9 cellular contexts compared by ENCODE assay signal in genomic region chr7:80060218-80060806, GRCh38.
DNase-seq lines count a peak whose midpoint lies in the region; ATAC-seq and TF ChIP-seq lines count a peak whose summit lies in the region.
"Had no signal": no experiment of that assay in that cellular context is flagged by ENCODE, and none has a peak within 500 bp of the region (broad histone marks: within the 10 kb centered on the region; RNA-seq: fewer than 3 reads in every experiment).

No MANE protein-coding gene starts in this region.

- no peak overlapping the region for H3K27ac Mint-ChIP-seq in neural crest cell (ENCODE audit: unreplicated experiment)
- H3K27ac Mint-ChIP-seq: naive B cell had no signal

- ATAC-seq in HG03103 (IDR thresholded peaks at IDR 0.05; ENCODE audit: low read depth, unreplicated experiment) (peak; percentile 51), GM19023 (IDR thresholded peaks at IDR 0.05; ENCODE audit: unreplicated experiment) (no peak), GM19328 (IDR thresholded peaks at IDR 0.05; ENCODE audit: unreplicated experiment) (no peak)

- H3K4me3 Mint-ChIP-seq in neural crest cell: no peak overlapping the region
- H3K4me3 Mint-ChIP-seq: naive B cell had no signal

- H3K4me1 Mint-ChIP-seq in neural crest cell: no peaks in the 10 kb centered on the region
- H3K4me1 Mint-ChIP-seq: naive B cell had no signal

- H3K36me3 Mint-ChIP-seq in neural crest cell (ENCODE audit: low read depth): no peaks in the 10 kb centered on the region
- H3K36me3 Mint-ChIP-seq: naive B cell had no signal

- peak; percentile 80 for TF ChIP-seq CTCF in neural crest cell (conservative IDR thresholded peaks at IDR 0.05)

- DNase-seq in DMS53 (lab: John Stamatoyannopoulos, UW) (peak; percentile 83), NOMO-1 treated with DMSO at 0.1 percent for 48 hours (lab: John Stamatoyannopoulos, UW; ENCODE audit: unreplicated experiment) (peak; percentile 87), dermis microvascular lymphatic vessel endothelial cell (ENCODE audit: low read depth in 2 of 2) (peak; percentile 54 to 67), neural crest cell (ENCODE audit: low read depth, low spot score) (no peak)
- no peak for DNase-seq in stimulated activated CD8-positive, alpha-beta memory T cell treated with anti-CD3 and anti-CD28 coated beads, Interleukin-4, amount 100 ng/mL, for 48 hours
- DNase-seq: naive B cell had no signal

- no peaks in the 10 kb centered on the region for H3K27me3 Mint-ChIP-seq in neural crest cell (ENCODE audit: low read depth)
- H3K27me3 Mint-ChIP-seq: naive B cell had no signal

- H3K9me3 Mint-ChIP-seq in neural crest cell: peaks cover 4% of the 10 kb centered on the region

Comparison
In these comparisons a context has a peak if more than half of its experiments do, and no peak if none do; other contexts are left out.
1. DNase-seq: peak in DMS53 (single experiment), NOMO-1 treated with DMSO at 0.1 percent for 48 hours (single experiment) and dermis microvascular lymphatic vessel endothelial cell (2 of 2); none in neural crest cell (single experiment) and stimulated activated CD8-positive, alpha-beta memory T cell treated with anti-CD3 and anti-CD28 coated beads, Interleukin-4, amount 100 ng/mL, for 48 hours (single experiment).